ENCODE assay signal across 37 cellular contexts in the genomic region with DNA sequence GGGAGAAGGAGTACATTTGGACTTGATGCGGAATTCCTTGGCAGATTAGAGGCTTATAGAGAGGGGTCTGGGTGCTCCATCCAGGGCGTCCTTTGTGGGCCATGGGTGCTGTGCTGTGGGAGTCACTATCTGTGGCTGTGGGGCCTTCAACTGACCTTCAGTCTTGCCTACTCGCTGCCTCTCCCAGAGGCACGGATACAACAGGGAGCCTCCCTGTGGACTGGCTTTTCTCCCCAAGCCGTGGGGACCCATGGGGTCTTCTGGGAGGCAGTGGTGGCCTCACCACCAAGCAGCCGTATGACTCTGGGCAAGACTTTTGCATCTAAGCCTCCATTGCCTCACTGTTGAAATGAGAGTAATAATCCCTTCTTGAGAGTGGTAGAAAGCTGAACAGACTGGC.
"Had no signal": no experiment of that assay in that cellular context is flagged by ENCODE, and none has a peak within 500 bp of the region (broad histone marks: within the 10 kb centered on the region; RNA-seq: fewer than 3 reads in every experiment).

No MANE protein-coding gene starts in this region.

- H3K9me3 Mint-ChIP-seq: activated naive CD4-positive, alpha-beta T cell treated with anti-CD3 and anti-CD28 coated beads, Interleukin-2, amount 50 U/mL, for 24 hours; activated naive CD8-positive, alpha-beta T cell treated with anti-CD3 and anti-CD28 coated beads, Interleukin-2, amount 10 ng/mL, durations not matched to agents 7 days and 5 days; activated T-cell treated with anti-CD3 and anti-CD28 coated beads, Interleukin-2, amount 50 U/mL, for 24 hours; activated T-helper 2 cell treated with anti-CD3 and anti-CD28 coated beads, Interferon-gamma antibody, Interleukin-2, Interleukin-4, amounts not matched to agents 10 μg/mL and 5 μg/mL and 100 μg/mL, durations not matched to agents 14 hours and 24 hours and 36 hours had no signal

- H3K27me3 Mint-ChIP-seq: activated naive CD4-positive, alpha-beta T cell treated with anti-CD3 and anti-CD28 coated beads, Interleukin-2, amount 50 U/mL, for 24 hours; activated T-cell treated with anti-CD3 and anti-CD28 coated beads, Interleukin-2, amount 50 U/mL, for 24 hours had no signal

- H3K36me3 Mint-ChIP-seq: activated naive CD4-positive, alpha-beta T cell treated with anti-CD3 and anti-CD28 coated beads, Interleukin-2, amount 50 U/mL, for 24 hours; activated naive CD8-positive, alpha-beta T cell treated with anti-CD3 and anti-CD28 coated beads, Interleukin-2, amount 10 ng/mL, durations not matched to agents 7 days and 5 days had no signal

- DNase-seq: activated CD4-positive, alpha-beta T cell treated with anti-CD3 and anti-CD28 coated beads for 1 hour; activated CD4-positive, alpha-beta T cell treated with anti-CD3 and anti-CD28 coated beads for 48 hours; activated CD4-positive, alpha-beta T cell treated with anti-CD3 and anti-CD28 coated beads, Interleukin-2, amount 50 U/mL, for 4 hours; activated CD4-positive, CD25-positive, alpha-beta regulatory T cell; activated CD8-positive, alpha-beta T cell treated with anti-CD3 and anti-CD28 coated beads, Interleukin-2, amount 10 ng/mL, durations not matched to agents 7 days and 5 days; activated gamma-delta T cell; activated naive CD4-positive, alpha-beta T cell treated with Interleukin-2 at 50 U/mL for 16 hours; activated naive CD8-positive, alpha-beta T cell treated with anti-CD3 and anti-CD28 coated beads, Interleukin-2, amount 10 ng/mL, durations not matched to agents 7 days and 5 days; activated T-cell treated with anti-CD3 and anti-CD28 coated beads, Interleukin-2, amount 50 U/mL, for 24 hours; amygdala; Kasumi-1; MM.1S; MV-4-11; NCI-H1092 treated with DMSO at 0.1 percent for 48 hours; NCI-H1417; NCI-H146; NCI-H187; NCI-H2029 treated with DMSO at 0.1 percent for 48 hours; NCI-H2107; NCI-H2171; NCI-H510A; NCI-H526; NCI-H748 treated with DMSO at 0.1 percent for 48 hours; NK-92 treated with Interleukin-12 subunit alpha and Interleukin-12 subunit beta, amount 100 ng/mL, for 24 hours; PC-9; SIG-M5; SW 1271; T-helper 1 cell; T-helper 2 cell; T-helper 9 cell had no signal

- H3K4me3 Mint-ChIP-seq: activated CD8-positive, alpha-beta T cell treated with anti-CD3 and anti-CD28 coated beads, Interleukin-2, amount 10 ng/mL, durations not matched to agents 7 days and 5 days; activated naive CD4-positive, alpha-beta T cell treated with anti-CD3 and anti-CD28 coated beads, Interleukin-2, amount 50 U/mL, for 24 hours; activated naive CD8-positive, alpha-beta T cell treated with anti-CD3 and anti-CD28 coated beads, Interleukin-2, amount 10 ng/mL, durations not matched to agents 7 days and 5 days; activated T-cell treated with anti-CD3 and anti-CD28 coated beads, Interleukin-2, amount 50 U/mL, for 24 hours had no signal

- H3K4me3 ChIP-seq: ascending aorta, breast epithelium, PC-9 had no signal

- H3K27ac ChIP-seq: ascending aorta, breast epithelium, PC-9, RWPE1, VCaP had no signal

- ATAC-seq: activated CD8-positive, alpha-beta T cell treated with anti-CD3 and anti-CD28 coated beads, Interleukin-2, amount 10 ng/mL, durations not matched to agents 7 days and 5 days; Right ventricle myocardium inferior had no signal

- H3K36me3 ChIP-seq: ascending aorta, breast epithelium had no signal

- H3K27ac Mint-ChIP-seq: activated CD8-positive, alpha-beta T cell treated with anti-CD3 and anti-CD28 coated beads, Interleukin-2, amount 10 ng/mL, durations not matched to agents 7 days and 5 days; activated naive CD4-positive, alpha-beta T cell treated with anti-CD3 and anti-CD28 coated beads, Interleukin-2, amount 50 U/mL, for 24 hours; activated naive CD8-positive, alpha-beta T cell treated with anti-CD3 and anti-CD28 coated beads, Interleukin-2, amount 10 ng/mL, durations not matched to agents 7 days and 5 days; activated T-cell treated with anti-CD3 and anti-CD28 coated beads, Interleukin-2, amount 50 U/mL, for 24 hours; activated T-helper 2 cell treated with anti-CD3 and anti-CD28 coated beads, Interferon-gamma antibody, Interleukin-2, Interleukin-4, amounts not matched to agents 10 μg/mL and 5 μg/mL and 100 μg/mL, durations not matched to agents 14 hours and 24 hours and 36 hours had no signal

- H3K27me3 ChIP-seq: ascending aorta, breast epithelium had no signal

- H3K4me2 ChIP-seq: PC-9 had no signal

- H3K4me1 ChIP-seq: ascending aorta, breast epithelium had no signal

- H3K9me3 ChIP-seq: ascending aorta, breast epithelium had no signal
